In the genomic region with DNA sequence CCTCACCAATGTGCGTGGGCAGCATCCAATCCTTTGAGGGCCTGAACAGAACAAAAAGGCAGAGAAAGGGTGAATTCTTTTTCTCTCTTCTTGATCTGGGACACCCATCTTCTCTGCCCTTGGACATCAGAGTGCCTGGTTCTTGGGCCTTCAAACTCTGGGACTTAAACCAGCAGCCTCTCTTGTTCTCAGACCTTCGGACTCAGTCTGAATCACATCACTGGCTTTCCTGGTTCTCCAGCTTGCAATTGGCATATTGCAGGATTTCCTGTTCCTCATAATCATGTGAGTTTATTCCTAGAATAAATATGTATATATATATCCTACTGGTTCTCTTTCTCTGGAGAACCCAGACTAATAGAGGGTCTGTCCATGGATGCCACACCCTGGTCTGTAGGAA, we compare ENCODE assay signal across 21 cellular contexts. TPM values are rescaled to one million over a fixed set of nuclear protein-coding genes. Genes with fewer than 3 reads are reported as not detected.
DNase-seq lines count a peak whose midpoint lies in the region; TF ChIP-seq lines count a peak whose summit lies in the region.
"Had no signal": no experiment of that assay in that cellular context is flagged by ENCODE, and none has a peak within 500 bp of the region (broad histone marks: within the 10 kb centered on the region; RNA-seq: fewer than 3 reads in every experiment).

No MANE protein-coding gene starts in this region.

- H3K4me1 ChIP-seq in mucosa of rectum (ENCODE audit: control insufficient read depth in 2 of 2, insufficient read depth in 2 of 2, low read length in 2 of 2) (peaks cover 14 to 35% of the 10 kb centered on the region in 2 donors), transverse colon (peaks cover 0 to 32% (median 23%) of the 10 kb centered on the region in 4 donors)
- H3K4me1 ChIP-seq: BLaER1, HAP-1 had no signal

- H3K27me3 ChIP-seq in mucosa of rectum (ENCODE audit: control insufficient read depth in 2 of 2, insufficient read depth in 2 of 2, low read length in 2 of 2) (no peaks in the 10 kb centered on the region), transverse colon (no peaks in the 10 kb centered on the region)
- H3K27me3 ChIP-seq: BLaER1 had no signal

- no peak overlapping the region for H3K9ac ChIP-seq in mucosa of rectum (ENCODE audit: low read depth in 1 of 2, low read length in 2 of 2)
- H3K9ac ChIP-seq: BLaER1 had no signal

- TF ChIP-seq CTCF in VCaP (conservative IDR thresholded peaks at IDR 0.05) = no peak
- TF ChIP-seq CTCF in transverse colon (IDR thresholded peaks at IDR 0.05) = no peak

- peak; percentile 38 for DNase-seq in dermis blood vessel endothelial cell
- DNase-seq in transverse colon = no peak
- no peak for DNase-seq in NCI-H748 treated with DMSO at 0.1 percent for 48 hours (lab: John Stamatoyannopoulos, UW)
- DNase-seq in Ammon's horn (ENCODE audit: low spot score) = no peak
- DNase-seq in ACHN = no peak
- DNase-seq: CD4-positive, alpha-beta T cell; GOT3; HFFc6; Kasumi-1; MV-4-11; NCI-H1105; NCI-H1436 treated with DMSO at 0.1 percent for 48 hours; NCI-H187 treated with DMSO at 0.1 percent for 48 hours; NCI-H524; SIG-M5 had no signal

- no peak for TF ChIP-seq EP300 in transverse colon (IDR thresholded peaks at IDR 0.05; ENCODE audit: low read depth)

- TF ChIP-seq POLR2A in transverse colon (IDR thresholded peaks at IDR 0.05) = no peak

- 60 to 67% methylated on average over 2 of the region's 2 CpGs for WGBS in transverse colon (ENCODE audit: low coverage in 1 of 2), 2 donors

- H3K36me3 ChIP-seq in mucosa of rectum (ENCODE audit: control insufficient read depth in 2 of 2, insufficient read depth in 2 of 2, low read length in 2 of 2) (no peaks in the 10 kb centered on the region), transverse colon (no peaks in the 10 kb centered on the region)
- H3K36me3 ChIP-seq: BLaER1, HAP-1 had no signal

- H3K9me3 ChIP-seq in mucosa of rectum (ENCODE audit: control insufficient read depth in 2 of 2, low read length in 2 of 2) (no peaks in the 10 kb centered on the region), transverse colon (no peaks in the 10 kb centered on the region)
- H3K9me3 ChIP-seq: BLaER1, HAP-1 had no signal

- intact Hi-C loops in transverse colon (cut with DNase I; ENCODE audit: low total_unique reads) = no loop called here

- in situ Hi-C loops in transverse colon (cut with MboI; ENCODE audit: low pct_ligation_motif_present in 1 of 4, low pct_unique_long_range_greater_than_20kb in 1 of 4, low sequenced_read_pairs in 3 of 4) = no loop called here
- in situ Hi-C loops in ACHN (cut with HindIII; ENCODE audit: low pct_ligation_motif_present, low pct_unique_long_range_greater_than_20kb, low sequenced_read_pairs) = no loop called here

- H3K27ac ChIP-seq in VCaP = peak overlapping the region; percentile 92
- H3K27ac ChIP-seq in mucosa of rectum (ENCODE audit: low read depth in 2 of 2, low read length in 2 of 2) = peak overlapping the region; percentile 3 to 79
- H3K27ac ChIP-seq in transverse colon = peak overlapping the region in 3 of 4 donors; percentile 34 to 63 (median 36)
- H3K27ac ChIP-seq: BLaER1, SK-N-MC had no signal

- no peak overlapping the region for H3K4me3 ChIP-seq in mucosa of rectum (ENCODE audit: low read length in 2 of 2)
- H3K4me3 ChIP-seq in transverse colon = no peak overlapping the region
- H3K4me3 ChIP-seq: BLaER1, HAP-1, K562, SK-N-MC had no signal

RNA-seq across cellular contexts. Expression of gene TENT5C, which starts 16.3 kb away (rescaled TPM):
- total RNA-seq in dermis blood vessel endothelial cell (0.51 and 0.98 TPM in 2 replicates), transverse colon (10 to 100 TPM in 3 of 4 donors, 1 to 10 TPM in 1; 3.4 to 30.8 (median 18.1) TPM)

Comparison
In these comparisons a context has a peak if more than half of its experiments do, and no peak if none do; other contexts are left out.
1. H3K27ac ChIP-seq: peak in every context shown above with its lines; median percentile 92 in VCaP; 41 in mucosa of rectum; 36 in transverse colon.